In genomic region chr2:231568098-231568784, GRCh38 we compare ENCODE assay signal across 21 cellular contexts. TPM values are rescaled to one million over a fixed set of nuclear protein-coding genes. Genes with fewer than 3 reads are reported as not detected.
"Had no signal": no experiment of that assay in that cellular context is flagged by ENCODE, and none has a peak within 500 bp of the region (broad histone marks: within the 10 kb centered on the region; RNA-seq: fewer than 3 reads in every experiment).

No MANE protein-coding gene starts in this region.

- H3K9ac ChIP-seq: parathyroid adenoma had no signal

- H2AFZ ChIP-seq: parathyroid adenoma had no signal

- FAIRE-seq: frontal cortex, islet of Langerhans had no signal

- H3K27ac ChIP-seq: ascending aorta, cardiac muscle cell, colonic mucosa, heart left ventricle, parathyroid adenoma, thyroid gland, uterus had no signal

- DNase-seq: activated CD4-positive, CD25-positive, alpha-beta regulatory T cell treated with anti-CD3 and anti-CD28 coated beads, Interleukin-2, amount 50 U/mL, for 72 hours; activated CD8-positive, alpha-beta memory T cell treated with anti-CD3 and anti-CD28 coated beads, Interleukin-2, amount 10 ng/mL, durations not matched to agents 7 days and 5 days; activated effector memory CD4-positive, alpha-beta T cell treated with anti-CD3 and anti-CD28 coated beads, Interleukin-2, amount 50 U/mL, for 16 hours; activated T-cell treated with anti-CD3 and anti-CD28 coated beads, Interleukin-2, amount 50 U/mL, for 24 hours; colonic mucosa; effector CD4-positive, alpha-beta T cell; mammary epithelial cell; retina; stimulated activated CD4-positive, alpha-beta T cell treated with anti-CD3 and anti-CD28 coated beads, Interleukin-4, amount 100 ng/mL, for 24 hours; thyroid gland; uterus had no signal

- H3K27me3 ChIP-seq: ascending aorta, cardiac muscle cell, colonic mucosa, heart left ventricle, thyroid gland, uterus had no signal

- H3K79me2 ChIP-seq: parathyroid adenoma had no signal

- ATAC-seq: activated CD8-positive, alpha-beta memory T cell treated with anti-CD3 and anti-CD28 coated beads, Interleukin-2, amount 10 ng/mL, durations not matched to agents 7 days and 5 days had no signal

- H3K9me3 ChIP-seq: ascending aorta, colonic mucosa, heart left ventricle, thyroid gland, uterus had no signal

- H3K36me3 ChIP-seq: ascending aorta, cardiac muscle cell, colonic mucosa, heart left ventricle, thyroid gland, uterus had no signal

- H3K4me1 ChIP-seq: ascending aorta, colonic mucosa, heart left ventricle, parathyroid adenoma, thyroid gland, uterus had no signal

- H3K4me3 ChIP-seq: ascending aorta, cardiac muscle cell, colonic mucosa, heart left ventricle, thyroid gland, uterus had no signal

RNA-seq across cellular contexts. Expression of gene TEX44, which starts 24.4 kb away (rescaled TPM):
- total RNA-seq: activated CD8-positive, alpha-beta memory T cell treated with anti-CD3 and anti-CD28 coated beads, Interleukin-2, amount 10 ng/mL, durations not matched to agents 7 days and 5 days; ascending aorta; cardiac muscle cell; colonic mucosa; fibroblast of lung; frontal cortex; heart left ventricle; mammary epithelial cell; skeletal muscle tissue; T-helper 2 cell treated with Interferon-gamma antibody and Interleukin-4, amounts not matched to agents 100 ng/mL and 5 ng/mL, for 36 hours; uterus had no signal
- polyA plus RNA-seq: cardiac muscle cell, fibroblast of lung, heart left ventricle, mammary epithelial cell, neural cell had no signal

RNA-seq across cellular contexts. Expression of gene NMUR1, which starts 38.0 kb away (rescaled TPM):
- total RNA-seq: mammary epithelial cell had no signal
- polyA plus RNA-seq: cardiac muscle cell, mammary epithelial cell, neural cell had no signal
